In genomic region chr14:55071870-55072640, GRCh38 we compare ENCODE assay signal across 1 cellular context.
TF ChIP-seq lines count a peak whose summit lies in the region.

No MANE protein-coding gene starts in this region.

TF ChIP-seq in GM23338, 12 proteins besides CTCF, POLR2A, EP300 and RAD21 (continued from another document):
- TF ChIP-seq ZNF462 (CRISPR knock-in tag; IDR thresholded peaks at IDR 0.05) (no peak), EZH2 (IDR thresholded peaks at IDR 0.05; ENCODE audit: low read depth, unreplicated experiment) (no peak), JUNB (IDR thresholded peaks at IDR 0.05; ENCODE audit: unreplicated experiment) (no peak), ZNF331 (CRISPR knock-in tag; IDR thresholded peaks at IDR 0.05; ENCODE audit: low read depth) (no peak), EZH2phosphoT487 (IDR thresholded peaks at IDR 0.05; ENCODE audit: unreplicated experiment) (no peak), CREB1 (CRISPR knock-in tag; IDR thresholded peaks at IDR 0.05; ENCODE audit: low read depth) (no peak)
